ENCODE assay signal across 18 cellular contexts in genomic region chrX:108000751-108001150, GRCh38. TPM values are rescaled to one million over a fixed set of nuclear protein-coding genes. Genes with fewer than 3 reads are reported as not detected.
A peak's percentile ranks its signal among the peaks of the same experiment; 100 is the strongest.
DNase-seq lines count a peak whose midpoint lies in the region; ATAC-seq and TF ChIP-seq lines count a peak whose summit lies in the region.
"Had no signal": no experiment of that assay in that cellular context is flagged by ENCODE, and none has a peak within 500 bp of the region (broad histone marks: within the 10 kb centered on the region; RNA-seq: fewer than 3 reads in every experiment).

No MANE protein-coding gene starts in this region.

- no peaks in the 10 kb centered on the region for H3K4me1 ChIP-seq in psoas muscle
- no peaks in the 10 kb centered on the region for H3K4me1 ChIP-seq in endodermal cell (ENCODE audit: control insufficient read depth, insufficient read depth, low read length)
- H3K4me1 ChIP-seq: neural progenitor cell, spleen, upper lobe of left lung had no signal

- ATAC-seq in HG03280 (IDR thresholded peaks at IDR 0.05; ENCODE audit: unreplicated experiment) = peak; percentile 20
- peak; percentile 92 to 97 (median 95) for ATAC-seq in psoas muscle
- ATAC-seq in GM21367 (IDR thresholded peaks at IDR 0.05; ENCODE audit: unreplicated experiment) = no peak

- 33 to 55% (median 47%) methylated on average over 2 of the region's 2 CpGs for whole genome bisulfite sequencing in psoas muscle, 3 donors
- WGBS in endodermal cell (ENCODE audit: insufficient coverage in 1 of 2, insufficient read length in 1 of 2), 2 experiments = 94% methylated on average over 2 of the region's 2 CpGs; no CpG with 5 or more reads in 1 of the 2 experiments

- peaks cover 2% of the 10 kb centered on the region for H3K27me3 Mint-ChIP-seq in endodermal cell (ENCODE audit: insufficient read depth)

- H3K4me3 ChIP-seq in psoas muscle (no peak overlapping the region), endodermal cell (ENCODE audit: low read length) (no peak overlapping the region)
- H3K4me3 ChIP-seq: hepatocyte, neural progenitor cell, spleen, upper lobe of left lung had no signal

- H3K9me3 ChIP-seq in psoas muscle (no peaks in the 10 kb centered on the region), endodermal cell (ENCODE audit: control insufficient read depth, low read length) (no peaks in the 10 kb centered on the region)
- H3K9me3 ChIP-seq: upper lobe of left lung had no signal

- H3K9ac ChIP-seq in endodermal cell (ENCODE audit: extremely low read depth, low read length, poor library complexity, severe bottlenecking) = no peak overlapping the region
- H3K9ac ChIP-seq: neural progenitor cell had no signal

- intact Hi-C loops in psoas muscle (cut with DNase I) = no loop called here

- peaks cover 58% of the 10 kb centered on the region for H3K9me3 Mint-ChIP-seq in endodermal cell
- H3K9me3 Mint-ChIP-seq: effector memory CD8-positive, alpha-beta T cell had no signal

- H3K27ac Mint-ChIP-seq in endodermal cell = no peak overlapping the region
- H3K27ac Mint-ChIP-seq: activated T-helper 1 cell treated with anti-CD3 and anti-CD28 coated beads, Interleukin-12 subunit alpha, Interleukin-12 subunit beta, Interleukin-2, Interleukin-4 antibody, amounts not matched to agents 30 ng/mL and 10 ng/mL and 1 ng/mL, durations not matched to agents 14 hours and 24 hours and 36 hours; HFFc6; neural progenitor cell had no signal

- H3K36me3 ChIP-seq in psoas muscle (ENCODE audit: insufficient read depth in 1 of 2, low read depth in 1 of 2) (no peaks in the 10 kb centered on the region), endodermal cell (ENCODE audit: control insufficient read depth, insufficient read depth, low read length) (no peaks in the 10 kb centered on the region)
- H3K36me3 ChIP-seq: neural progenitor cell, spleen, upper lobe of left lung had no signal

- TF ChIP-seq CTCF in psoas muscle (IDR thresholded peaks at IDR 0.05) = no peak
- TF ChIP-seq CTCF in endodermal cell (conservative IDR thresholded peaks at IDR 0.05) = no peak

- H3K27me3 ChIP-seq in psoas muscle (ENCODE audit: insufficient read depth in 3 of 3, low read length in 2 of 3) (peaks cover 0 to 24% (median 0%) of the 10 kb centered on the region in 3 donors), endodermal cell (ENCODE audit: control insufficient read depth, insufficient read depth, low read length, poor library complexity, severe bottlenecking) (no peaks in the 10 kb centered on the region)
- H3K27me3 ChIP-seq: hepatocyte, neural progenitor cell, upper lobe of left lung had no signal

- H3K4me1 Mint-ChIP-seq in endodermal cell = no peaks in the 10 kb centered on the region
- H3K4me1 Mint-ChIP-seq: neural progenitor cell had no signal

- peak; percentile 33 for DNase-seq in DMS 273 (lab: John Stamatoyannopoulos, UW; ENCODE audit: unreplicated experiment)
- DNase-seq in DMS 273 treated with DMSO at 0.1 percent for 48 hours (lab: John Stamatoyannopoulos, UW) = no peak
- peak; percentile 27 for DNase-seq in NCI-H345 treated with DMSO at 0.1 percent for 48 hours (lab: John Stamatoyannopoulos, UW; ENCODE audit: unreplicated experiment)
- DNase-seq in psoas muscle = peak; percentile 21 to 56
- no peak for DNase-seq in endodermal cell
- DNase-seq in activated T-cell treated with anti-CD3 and anti-CD28 coated beads, Interleukin-2, amount 50 U/mL, for 1 hour = no peak
- DNase-seq: spleen, upper lobe of left lung had no signal

- H3K36me3 Mint-ChIP-seq in endodermal cell (ENCODE audit: low read depth) = peaks cover 12% of the 10 kb centered on the region
- H3K36me3 Mint-ChIP-seq: neural progenitor cell had no signal

- H3K27ac ChIP-seq in psoas muscle = peak overlapping the region; percentile 50
- no peak overlapping the region for H3K27ac ChIP-seq in endodermal cell (ENCODE audit: low read depth, low read length)
- H3K27ac ChIP-seq: 22Rv1, hepatocyte, neural progenitor cell, spleen, upper lobe of left lung had no signal

- H3K4me3 Mint-ChIP-seq in endodermal cell = no peak overlapping the region
- H3K4me3 Mint-ChIP-seq: activated T-helper 1 cell treated with anti-CD3 and anti-CD28 coated beads, Interleukin-12 subunit alpha, Interleukin-12 subunit beta, Interleukin-2, Interleukin-4 antibody, amounts not matched to agents 30 ng/mL and 10 ng/mL and 1 ng/mL, durations not matched to agents 14 hours and 24 hours and 36 hours; HFFc6; neural progenitor cell had no signal

RNA-seq across cellular contexts. Expression of gene TEX13B, which starts 18.6 kb away (rescaled TPM):
- total RNA-seq in psoas muscle = not detected
- not detected for polyA plus RNA-seq in psoas muscle
- not detected for total RNA-seq in endodermal cell
- not detected for polyA plus RNA-seq in endodermal cell (2013, experiment 1 of 2)
- polyA plus RNA-seq in endodermal cell (2013, experiment 2 of 2) = not detected
- total RNA-seq: activated T-helper 1 cell treated with anti-CD3 and anti-CD28 coated beads, Interleukin-12 subunit alpha, Interleukin-12 subunit beta, Interleukin-2, Interleukin-4 antibody, amounts not matched to agents 30 ng/mL and 10 ng/mL and 1 ng/mL, durations not matched to agents 14 hours and 24 hours and 36 hours; astrocyte; hepatocyte; HFFc6; lower leg skin; spleen; upper lobe of left lung had no signal
- polyA plus RNA-seq: hepatocyte, spleen had no signal

RNA-seq across cellular contexts. Expression of gene VSIG1, which starts 44.1 kb away (rescaled TPM):
- total RNA-seq in psoas muscle (not detected), endodermal cell (1 to 10 TPM in 1 of 2 donors, under 1 TPM in 1; 0.38 to 1.0 TPM)
- not detected for polyA plus RNA-seq in psoas muscle
- not detected for polyA plus RNA-seq in endodermal cell (2013, experiment 1 of 2)
- polyA plus RNA-seq in endodermal cell (2013, experiment 2 of 2) = 0.08 TPM
- total RNA-seq: astrocyte, HFFc6 had no signal

Comparison
In these comparisons a context has a peak if more than half of its experiments do, and no peak if none do; other contexts are left out.
1. DNase-seq: peak in DMS 273 (single experiment), NCI-H345 treated with DMSO at 0.1 percent for 48 hours (single experiment) and psoas muscle (2 of 2); none in DMS 273 treated with DMSO at 0.1 percent for 48 hours (single experiment), endodermal cell (single experiment) and activated T-cell treated with anti-CD3 and anti-CD28 coated beads, Interleukin-2, amount 50 U/mL, for 1 hour (single experiment).